In genomic region chr20:3889489-3890409, GRCh38 we compare ENCODE assay signal across 1 cellular context.
TF ChIP-seq lines count a peak whose summit lies in the region.

No MANE protein-coding gene starts in this region.

TF ChIP-seq in K562, 482 proteins besides CTCF, POLR2A, EP300 and RAD21 (continued from another document and continues in another):
- TF ChIP-seq SMAD3 (CRISPR knock-in tag; conservative IDR thresholded peaks at IDR 0.05) = no peak
- TF ChIP-seq GABPB1 (CRISPR knock-in tag; IDR thresholded peaks at IDR 0.05) = no peak
- TF ChIP-seq, protein P1, sequence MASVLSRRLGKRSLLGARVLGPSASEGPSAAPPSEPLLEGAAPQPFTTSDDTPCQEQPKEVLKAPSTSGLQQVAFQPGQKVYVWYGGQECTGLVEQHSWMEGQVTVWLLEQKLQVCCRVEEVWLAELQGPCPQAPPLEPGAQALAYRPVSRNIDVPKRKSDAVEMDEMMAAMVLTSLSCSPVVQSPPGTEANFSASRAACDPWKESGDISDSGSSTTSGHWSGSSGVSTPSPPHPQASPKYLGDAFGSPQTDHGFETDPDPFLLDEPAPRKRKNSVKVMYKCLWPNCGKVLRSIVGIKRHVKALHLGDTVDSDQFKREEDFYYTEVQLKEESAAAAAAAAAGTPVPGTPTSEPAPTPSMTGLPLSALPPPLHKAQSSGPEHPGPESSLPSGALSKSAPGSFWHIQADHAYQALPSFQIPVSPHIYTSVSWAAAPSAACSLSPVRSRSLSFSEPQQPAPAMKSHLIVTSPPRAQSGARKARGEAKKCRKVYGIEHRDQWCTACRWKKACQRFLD (CRISPR knock-in tag; IDR thresholded peaks at IDR 0.05) = 0 out of 2 replicates have a peak, but pooled peaks have one; percentile 7
- TF ChIP-seq HDAC6 (IDR thresholded peaks at IDR 0.05; ENCODE audit: low read depth, low read length) = no peak
- TF ChIP-seq CC2D1A (IDR thresholded peaks at IDR 0.05) = no peak
- TF ChIP-seq ELF2 (CRISPR knock-in tag; IDR thresholded peaks at IDR 0.05) = no peak
- no peak for TF ChIP-seq ZNF232 (CRISPR knock-in tag; IDR thresholded peaks at IDR 0.05)
- no peak for TF ChIP-seq TSC22D4 (tag; IDR thresholded peaks at IDR 0.05)
- TF ChIP-seq SAFB (IDR thresholded peaks at IDR 0.05; ENCODE audit: borderline replicate concordance, low read depth, low read length) = peak; percentile 66
- TF ChIP-seq CBFB (CRISPR knock-in tag; IDR thresholded peaks at IDR 0.05) = no peak
- 0 out of 2 replicates have a peak, but pooled peaks have one; percentile 8 for TF ChIP-seq RB1 (IDR thresholded peaks at IDR 0.05; ENCODE audit: low read depth)
- TF ChIP-seq, protein P2, sequence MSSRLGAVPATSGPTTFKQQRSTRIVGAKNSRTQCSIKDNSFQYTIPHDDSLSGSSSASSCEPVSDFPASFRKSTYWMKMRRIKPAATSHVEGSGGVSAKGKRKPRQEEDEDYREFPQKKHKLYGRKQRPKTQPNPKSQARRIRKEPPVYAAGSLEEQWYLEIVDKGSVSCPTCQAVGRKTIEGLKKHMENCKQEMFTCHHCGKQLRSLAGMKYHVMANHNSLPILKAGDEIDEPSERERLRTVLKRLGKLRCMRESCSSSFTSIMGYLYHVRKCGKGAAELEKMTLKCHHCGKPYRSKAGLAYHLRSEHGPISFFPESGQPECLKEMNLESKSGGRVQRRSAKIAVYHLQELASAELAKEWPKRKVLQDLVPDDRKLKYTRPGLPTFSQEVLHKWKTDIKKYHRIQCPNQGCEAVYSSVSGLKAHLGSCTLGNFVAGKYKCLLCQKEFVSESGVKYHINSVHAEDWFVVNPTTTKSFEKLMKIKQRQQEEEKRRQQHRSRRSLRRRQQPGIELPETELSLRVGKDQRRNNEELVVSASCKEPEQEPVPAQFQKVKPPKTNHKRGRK (tag; IDR thresholded peaks at IDR 0.05) = no peak
- TF ChIP-seq FOXJ3 (CRISPR knock-in tag; IDR thresholded peaks at IDR 0.05) = no peak
- no peak for TF ChIP-seq NFE2L1 (tag; IDR thresholded peaks at IDR 0.05; ENCODE audit: borderline replicate concordance, low read depth)
- no peak for TF ChIP-seq PHF21A (IDR thresholded peaks at IDR 0.05; ENCODE audit: borderline replicate concordance, low read depth)
- no peak for TF ChIP-seq DACH1 (IDR thresholded peaks at IDR 0.05; ENCODE audit: partially characterized antibody)
- peak; percentile 81 for TF ChIP-seq ETS1 (conservative IDR thresholded peaks at IDR 0.05; ENCODE audit: control insufficient read depth, low read depth, low read length)
- no peak for TF ChIP-seq IRF2 (CRISPR knock-in tag; IDR thresholded peaks at IDR 0.05)
- no peak for TF ChIP-seq GTF2F1 (IDR thresholded peaks at IDR 0.05; ENCODE audit: low read depth, low read length)
- no peak for TF ChIP-seq SRSF1 (IDR thresholded peaks at IDR 0.05; ENCODE audit: low read depth, low read length)
- no peak for TF ChIP-seq SAP30 (IDR thresholded peaks at IDR 0.05; ENCODE audit: borderline replicate concordance, insufficient read depth, low read depth, low read length, poor library complexity, severe bottlenecking)
- TF ChIP-seq XRCC5 (IDR thresholded peaks at IDR 0.05; ENCODE audit: low read depth, low read length) = no peak
- TF ChIP-seq, protein P3, sequence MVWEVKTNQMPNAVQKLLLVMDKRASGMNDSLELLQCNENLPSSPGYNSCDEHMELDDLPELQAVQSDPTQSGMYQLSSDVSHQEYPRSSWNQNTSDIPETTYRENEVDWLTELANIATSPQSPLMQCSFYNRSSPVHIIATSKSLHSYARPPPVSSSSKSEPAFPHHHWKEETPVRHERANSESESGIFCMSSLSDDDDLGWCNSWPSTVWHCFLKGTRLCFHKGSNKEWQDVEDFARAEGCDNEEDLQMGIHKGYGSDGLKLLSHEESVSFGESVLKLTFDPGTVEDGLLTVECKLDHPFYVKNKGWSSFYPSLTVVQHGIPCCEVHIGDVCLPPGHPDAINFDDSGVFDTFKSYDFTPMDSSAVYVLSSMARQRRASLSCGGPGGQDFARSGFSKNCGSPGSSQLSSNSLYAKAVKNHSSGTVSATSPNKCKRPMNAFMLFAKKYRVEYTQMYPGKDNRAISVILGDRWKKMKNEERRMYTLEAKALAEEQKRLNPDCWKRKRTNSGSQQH (CRISPR knock-in tag; IDR thresholded peaks at IDR 0.05) = no peak
- no peak for TF ChIP-seq TBP (optimal IDR thresholded peaks at IDR 0.05; ENCODE audit: low read depth, low read length)
- TF ChIP-seq ZNF124 (CRISPR knock-in tag; IDR thresholded peaks at IDR 0.05) = no peak
- no peak for TF ChIP-seq RBM22 (IDR thresholded peaks at IDR 0.05; ENCODE audit: low read depth, low read length, poor library complexity, severe bottlenecking)
- no peak for TF ChIP-seq HDAC1 (IDR thresholded peaks at IDR 0.05)
- TF ChIP-seq CEBPB (tag; IDR thresholded peaks at IDR 0.05) = no peak
- no peak for TF ChIP-seq TAF9B (IDR thresholded peaks at IDR 0.05; ENCODE audit: partially characterized antibody)
- no peak for TF ChIP-seq HIVEP1 (CRISPR knock-in tag; IDR thresholded peaks at IDR 0.05)
- no peak for TF ChIP-seq KLF10 (CRISPR knock-in tag; IDR thresholded peaks at IDR 0.05)
- TF ChIP-seq CREB1 (IDR thresholded peaks at IDR 0.05) = no peak
- no peak for TF ChIP-seq CREB1 (CRISPR knock-in tag; IDR thresholded peaks at IDR 0.05)
- TF ChIP-seq ZBTB26 (CRISPR knock-in tag; IDR thresholded peaks at IDR 0.05) = no peak
- TF ChIP-seq ZNF12 (CRISPR knock-in tag; IDR thresholded peaks at IDR 0.05) = no peak
- TF ChIP-seq ZBTB2 (IDR thresholded peaks at IDR 0.05) = no peak
- no peak for TF ChIP-seq ZNF431 (CRISPR knock-in tag; IDR thresholded peaks at IDR 0.05)
- TF ChIP-seq THAP7 (CRISPR knock-in tag; IDR thresholded peaks at IDR 0.05) = no peak
- no peak for TF ChIP-seq BCLAF1 (IDR thresholded peaks at IDR 0.05; ENCODE audit: borderline replicate concordance in 1 of 2, control insufficient read depth in 1 of 2, low read depth in 2 of 2, low read length in 1 of 2)
- no peak for TF ChIP-seq U2AF2 (optimal IDR thresholded peaks at IDR 0.05; ENCODE audit: low read depth, low read length)
- TF ChIP-seq ZC3H11A (IDR thresholded peaks at IDR 0.05; ENCODE audit: low read depth, low read length) = no peak
- TF ChIP-seq, protein P4, sequence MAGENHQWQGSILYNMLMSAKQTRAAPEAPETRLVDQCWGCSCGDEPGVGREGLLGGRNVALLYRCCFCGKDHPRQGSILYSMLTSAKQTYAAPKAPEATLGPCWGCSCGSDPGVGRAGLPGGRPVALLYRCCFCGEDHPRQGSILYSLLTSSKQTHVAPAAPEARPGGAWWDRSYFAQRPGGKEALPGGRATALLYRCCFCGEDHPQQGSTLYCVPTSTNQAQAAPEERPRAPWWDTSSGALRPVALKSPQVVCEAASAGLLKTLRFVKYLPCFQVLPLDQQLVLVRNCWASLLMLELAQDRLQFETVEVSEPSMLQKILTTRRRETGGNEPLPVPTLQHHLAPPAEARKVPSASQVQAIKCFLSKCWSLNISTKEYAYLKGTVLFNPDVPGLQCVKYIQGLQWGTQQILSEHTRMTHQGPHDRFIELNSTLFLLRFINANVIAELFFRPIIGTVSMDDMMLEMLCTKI (IDR thresholded peaks at IDR 0.05; ENCODE audit: partially characterized antibody) = no peak
- peak; percentile 25 for TF ChIP-seq KDM5B (IDR thresholded peaks at IDR 0.05; ENCODE audit: insufficient replicate concordance, low read depth, low read length)
- TF ChIP-seq BMI1 (IDR thresholded peaks at IDR 0.05; ENCODE audit: low read length) = no peak
- TF ChIP-seq TAF1 (IDR thresholded peaks at IDR 0.05; ENCODE audit: control insufficient read depth, extremely low read depth, insufficient read depth, low read length, severe bottlenecking) = no peak
- no peak for TF ChIP-seq E4F1 (CRISPR knock-in tag; IDR thresholded peaks at IDR 0.05; ENCODE audit: borderline replicate concordance)
- no peak for TF ChIP-seq NUFIP1 (IDR thresholded peaks at IDR 0.05; ENCODE audit: partially characterized antibody)
- TF ChIP-seq ZNF165 (CRISPR knock-in tag; IDR thresholded peaks at IDR 0.05; ENCODE audit: borderline replicate concordance) = no peak
- TF ChIP-seq SPI1 (IDR thresholded peaks at IDR 0.05; ENCODE audit: borderline replicate concordance, low read depth, low read length) = no peak
- no peak for TF ChIP-seq ZNF507 (tag; conservative IDR thresholded peaks at IDR 0.05)
- no peak for TF ChIP-seq ETV6 (IDR thresholded peaks at IDR 0.05; ENCODE audit: borderline replicate concordance in 1 of 2, low read depth in 2 of 2, low read length in 1 of 2)
- no peak for TF ChIP-seq ETV6 (CRISPR knock-in tag; IDR thresholded peaks at IDR 0.05; ENCODE audit: borderline replicate concordance)
- no peak for TF ChIP-seq PTRF (tag; IDR thresholded peaks at IDR 0.05)
- no peak for TF ChIP-seq ID3 (CRISPR knock-in tag; IDR thresholded peaks at IDR 0.05)
- TF ChIP-seq ID3 (tag; IDR thresholded peaks at IDR 0.05) = peak; percentile 68; the same call in 1 of the 2 replicates
- TF ChIP-seq SP2 (IDR thresholded peaks at IDR 0.05; ENCODE audit: extremely low read depth, low read depth, low read length, poor library complexity, severe bottlenecking) = no peak
- TF ChIP-seq CTBP1 (IDR thresholded peaks at IDR 0.05; ENCODE audit: borderline replicate concordance) = no peak
- TF ChIP-seq ZNF778 (CRISPR knock-in tag; IDR thresholded peaks at IDR 0.05) = no peak
- no peak for TF ChIP-seq OTX1 (CRISPR knock-in tag; IDR thresholded peaks at IDR 0.05)
